16 cellular contexts compared by ENCODE assay signal in genomic region chr11:70311616-70312015, GRCh38. TPM values are rescaled to one million over a fixed set of nuclear protein-coding genes. Genes with fewer than 3 reads are reported as not detected.
A peak's percentile ranks its signal among the peaks of the same experiment; 100 is the strongest.
DNase-seq lines count a peak whose midpoint lies in the region; ATAC-seq, FAIRE-seq and TF ChIP-seq lines count a peak whose summit lies in the region.
"Had no signal": no experiment of that assay in that cellular context is flagged by ENCODE, and none has a peak within 500 bp of the region (broad histone marks: within the 10 kb centered on the region; RNA-seq: fewer than 3 reads in every experiment).

No MANE protein-coding gene starts in this region.

- no peaks in the 10 kb centered on the region for H3K9me3 ChIP-seq in HEK293 (ENCODE audit: control insufficient read depth, insufficient read depth, low read depth, low read length)
- no peaks in the 10 kb centered on the region for H3K9me3 ChIP-seq in H1 (ENCODE audit: insufficient read depth in 2 of 2, low read depth in 1 of 2, low read length in 1 of 2)
- H3K9me3 ChIP-seq: BE2C had no signal

- H3K14ac ChIP-seq in H1 (ENCODE audit: insufficient read length), result no peak overlapping the region

- TF ChIP-seq CTCF in HEK293 (tag by site-specific recombination; IDR thresholded peaks at IDR 0.05), result no peak
- no peak for TF ChIP-seq CTCF in H1 (IDR thresholded peaks at IDR 0.05; ENCODE audit: control extremely low read depth in 1 of 3, insufficient read depth in 1 of 3, low read depth in 1 of 3, low read length in 3 of 3)

- no peak overlapping the region; a peak in 1 of 7 replicates for H3K9ac ChIP-seq in H1 (replicated peaks in 1 of 4; ENCODE audit: extremely low read depth in 1 of 4, low read depth in 3 of 4, low read length in 3 of 4)

- no peak overlapping the region for H2AFZ ChIP-seq in H1 (ENCODE audit: low read length)

- no peak overlapping the region; the same call in 1 of the 2 replicates for H4K8ac ChIP-seq in H1 (ENCODE audit: extremely low read depth, insufficient read depth, low read length)

- peaks cover 0 to 62% of the 10 kb centered on the region in 2 experiments; a peak in 2 of 4 replicates for H3K79me2 ChIP-seq in H1 (ENCODE audit: control insufficient read depth in 1 of 2, insufficient read depth in 2 of 2, low read length in 2 of 2)

- POLR2A ChIA-PET in HEK293 (lab: Yijun Ruan, JAX) (no interaction called here), H1 (lab: Charles Lee; ENCODE audit: partially characterized antibody) (interaction anchor here (0.7 to 3.1 kb wide), 5 partner anchors 10 to 31 kb away, joined by 3 to 16 read pairs (median 4); no protein-coding TSS in a partner anchor)

- no peak overlapping the region for H3K4me3 Mint-ChIP-seq in activated T-cell treated with anti-CD3 and anti-CD28 coated beads, Interleukin-2, amount 50 U/mL, for 24 hours
- H3K4me3 Mint-ChIP-seq in activated T-cell treated with anti-CD3 and anti-CD28 coated beads, Interleukin-2, amount 50 U/mL, for 4 hours, result no peak overlapping the region

- H2BK5ac ChIP-seq in H1 (ENCODE audit: low read depth, low read length), result peak overlapping the region; percentile 93

- peak overlapping the region; percentile 87 for H4K91ac ChIP-seq in H1 (replicated peaks; ENCODE audit: insufficient read length, low read length)

- peak overlapping the region; percentile 44 for H3K27ac Mint-ChIP-seq in activated T-cell treated with anti-CD3 and anti-CD28 coated beads, Interleukin-2, amount 50 U/mL, for 24 hours
- H3K27ac Mint-ChIP-seq in activated naive CD4-positive, alpha-beta T cell treated with anti-CD3 and anti-CD28 coated beads, Interleukin-2, amount 50 U/mL, for 72 hours, result no peak overlapping the region

- H3K23me2 ChIP-seq in H1 (ENCODE audit: low read depth, low read length), result no peaks in the 10 kb centered on the region; the same call in 1 of the 2 replicates

- H3K27ac ChIP-seq in HEK293 (ENCODE audit: extremely low read depth, low read depth, low read length) (no peak overlapping the region), H1 (ENCODE audit: low read depth, low read length) (0 out of 2 replicates have a peak overlapping the region, but pooled peaks have one; percentile 3)

- H3K18ac ChIP-seq in H1 (ENCODE audit: extremely low read depth, low read length), result 0 out of 2 replicates have a peak overlapping the region, but pooled peaks have one; percentile 81

- no peak overlapping the region for H3K4ac ChIP-seq in H1 (replicated peaks; ENCODE audit: insufficient read length, low read depth, low read length)

- no peak for TF ChIP-seq POLR2A in H1 (IDR thresholded peaks at IDR 0.05; ENCODE audit: control extremely low read depth in 1 of 2, low read depth in 2 of 2, low read length in 2 of 2)

- peak overlapping the region; percentile 86 for H2AK5ac ChIP-seq in H1 (ENCODE audit: low read depth, low read length)

- no peaks in the 10 kb centered on the region for H3K27me3 ChIP-seq in H1 (replicated peaks in 1 of 4; ENCODE audit: control insufficient read depth in 3 of 4, extremely low read depth in 1 of 4, insufficient read depth in 3 of 4, low read length in 3 of 4)

- H3K4me1 ChIP-seq in HEK293 (ENCODE audit: control insufficient read depth, insufficient read depth, low read length), result no peaks in the 10 kb centered on the region
- peaks cover 11 to 33% (median 21%) of the 10 kb centered on the region in 4 experiments for H3K4me1 ChIP-seq in H1 (replicated peaks in 1 of 4; ENCODE audit: control insufficient read depth in 3 of 4, insufficient read depth in 4 of 4, low read length in 3 of 4)
- H3K4me1 ChIP-seq: BE2C had no signal

- no peaks in the 10 kb centered on the region for H3K9me3 Mint-ChIP-seq in activated T-cell treated with anti-CD3 and anti-CD28 coated beads, Interleukin-2, amount 50 U/mL, for 24 hours
- H3K9me3 Mint-ChIP-seq in activated T-cell treated with anti-CD3 and anti-CD28 coated beads, Interleukin-2, amount 50 U/mL, for 4 hours, result no peaks in the 10 kb centered on the region
- H3K9me3 Mint-ChIP-seq in activated naive CD4-positive, alpha-beta T cell treated with anti-CD3 and anti-CD28 coated beads, Interleukin-2, amount 50 U/mL, for 72 hours, result no peaks in the 10 kb centered on the region
- H3K9me3 Mint-ChIP-seq: CD4-positive, alpha-beta memory T cell had no signal

- no peak for FAIRE-seq in H1 (lab: Jason Lieb, UNC)
- FAIRE-seq: D721Med, H54, RCC 7860 had no signal

- H2BK12ac ChIP-seq in H1 (ENCODE audit: low read depth, low read length), result peak overlapping the region; percentile 94; the same call in 1 of the 2 replicates

- DNase-seq in activated T-cell treated with anti-CD3 and anti-CD28 coated beads, Interleukin-2, amount 50 U/mL, for 24 hours, result no peak
- DNase-seq in activated T-cell treated with anti-CD3 and anti-CD28 coated beads, Interleukin-2, amount 50 U/mL, for 4 hours, result no peak
- DNase-seq in H1 (ENCODE audit: low read depth in 1 of 2, low spot score in 2 of 2), result no peak
- DNase-seq in HUDEP-2 (lab: John Stamatoyannopoulos, UW; ENCODE audit: unreplicated experiment in 76 of 76), result no peak
- no peak for DNase-seq in iPS-NIHi7 (ENCODE audit: extremely low spot score)
- DNase-seq in activated naive CD4-positive, alpha-beta T cell treated with anti-CD3 and anti-CD28 coated beads, Interleukin-2, amount 50 U/mL, for 72 hours (ENCODE audit: low spot score in 2 of 2), result no peak
- DNase-seq: BE2C; CD4-positive, alpha-beta memory T cell; DMS79 treated with DMSO at 0.1 percent for 48 hours; NCI-H1105; NCI-H2081 had no signal

- ATAC-seq in activated T-cell treated with anti-CD3 and anti-CD28 coated beads, Interleukin-2, amount 50 U/mL, for 4 hours, result no peak
- no peak for ATAC-seq in activated naive CD4-positive, alpha-beta T cell treated with anti-CD3 and anti-CD28 coated beads, Interleukin-2, amount 50 U/mL, for 72 hours
- ATAC-seq: Right ventricle myocardium inferior had no signal

- H3K4me2 ChIP-seq in H1 (ENCODE audit: insufficient read depth in 1 of 2, low read depth in 2 of 2, low read length in 2 of 2), result peak overlapping the region; percentile 49 to 53; a peak in 3 of 4 replicates

- H2BK20ac ChIP-seq in H1 (ENCODE audit: low read length), result peak overlapping the region; percentile 52; the same call in 1 of the 2 replicates

- peaks cover 31% of the 10 kb centered on the region for H3K4me1 Mint-ChIP-seq in activated T-cell treated with anti-CD3 and anti-CD28 coated beads, Interleukin-2, amount 50 U/mL, for 24 hours (ENCODE audit: low read depth)
- peaks cover 8% of the 10 kb centered on the region for H3K4me1 Mint-ChIP-seq in activated T-cell treated with anti-CD3 and anti-CD28 coated beads, Interleukin-2, amount 50 U/mL, for 4 hours (ENCODE audit: low read depth)

- H4K5ac ChIP-seq in H1 (ENCODE audit: insufficient read length, low read depth, low read length), result peak overlapping the region; percentile 51

- TF ChIP-seq RAD21 in H1 (IDR thresholded peaks at IDR 0.05 in 1 of 2, conservative IDR thresholded peaks at IDR 0.05 in 1 of 2; ENCODE audit: low read depth in 2 of 2, low read length in 2 of 2), result no peak

- TF ChIP-seq EP300 in H1 (IDR thresholded peaks at IDR 0.05; ENCODE audit: borderline replicate concordance in 1 of 2, low read depth in 2 of 2, low read length in 2 of 2), result no peak

- no peak overlapping the region; the same call in 1 of the 2 replicates for H2BK15ac ChIP-seq in H1 (ENCODE audit: low read length)

- no peak overlapping the region for H3K23ac ChIP-seq in H1 (ENCODE audit: insufficient read length)

- H2BK120ac ChIP-seq in H1 (replicated peaks; ENCODE audit: low read depth, low read length), result no peak overlapping the region

- peaks cover 63% of the 10 kb centered on the region for H3K36me3 Mint-ChIP-seq in activated T-cell treated with anti-CD3 and anti-CD28 coated beads, Interleukin-2, amount 50 U/mL, for 24 hours (ENCODE audit: low read depth)
- H3K36me3 Mint-ChIP-seq in activated T-cell treated with anti-CD3 and anti-CD28 coated beads, Interleukin-2, amount 50 U/mL, for 4 hours (ENCODE audit: insufficient read depth), result peaks cover 18% of the 10 kb centered on the region
- H3K36me3 Mint-ChIP-seq in activated naive CD4-positive, alpha-beta T cell treated with anti-CD3 and anti-CD28 coated beads, Interleukin-2, amount 50 U/mL, for 72 hours, result peaks cover 0 to 4% of the 10 kb centered on the region in 2 donors

- no peak overlapping the region for H3K56ac ChIP-seq in H1 (replicated peaks; ENCODE audit: insufficient read length, low read depth, low read length)

- H3K4me3 ChIP-seq in HEK293 (ENCODE audit: low read depth, low read length), result no peak overlapping the region
- no peak overlapping the region for H3K4me3 ChIP-seq in H1 (ENCODE audit: extremely low read depth in 1 of 4, insufficient read depth in 2 of 4, low read depth in 3 of 4, low read length in 4 of 4)

- WGBS in H1 (ENCODE audit: extremely low coverage in 1 of 2, insufficient coverage in 1 of 2, insufficient read length in 1 of 2, insufficient replicate concordance in 2 of 2, low coverage in 1 of 2, low lambda C conversion rate in 2 of 2, missing lambda C conversion rate in 1 of 2), 2 experiments, result 88% methylated on average over 4 of the region's 4 CpGs; no CpG with 5 or more reads in 1 of the 2 experiments

- peaks cover 15% of the 10 kb centered on the region for H3K79me1 ChIP-seq in H1 (ENCODE audit: low read depth, low read length)

- H3K27me3 Mint-ChIP-seq in activated T-cell treated with anti-CD3 and anti-CD28 coated beads, Interleukin-2, amount 50 U/mL, for 24 hours, result no peaks in the 10 kb centered on the region
- no peaks in the 10 kb centered on the region for H3K27me3 Mint-ChIP-seq in activated T-cell treated with anti-CD3 and anti-CD28 coated beads, Interleukin-2, amount 50 U/mL, for 4 hours (ENCODE audit: low read depth)
- H3K27me3 Mint-ChIP-seq: CD4-positive, alpha-beta memory T cell had no signal

- CTCF ChIA-PET in HEK293 (lab: Yijun Ruan, JAX), result no interaction called here
- CTCF ChIA-PET in H1 (lab: Charles Lee; ENCODE audit: partially characterized antibody), result interaction anchor here (0.6 kb wide), 3 partner anchors 11 to 277 kb away, joined by 3 read pairs; no protein-coding TSS in a partner anchor

- H4K20me1 ChIP-seq in H1 (replicated peaks in 1 of 2; ENCODE audit: control insufficient read depth in 1 of 2, insufficient read depth in 2 of 2, low read length in 2 of 2), result peaks cover 2% of the 10 kb centered on the region in 2 experiments

- H3K36me3 ChIP-seq in HEK293 (ENCODE audit: control insufficient read depth in 2 of 2, insufficient read depth in 1 of 2, low read length in 2 of 2), result peaks cover 0 to 24% of the 10 kb centered on the region in 2 experiments; a peak in 1 of 3 replicates
- H3K36me3 ChIP-seq in H1 (ENCODE audit: control insufficient read depth in 2 of 4, insufficient read depth in 4 of 4, low read length in 3 of 4), result no peaks in the 10 kb centered on the region; a peak in 1 of 8 replicates

RNA-seq across cellular contexts. Expression of gene PPFIA1, which starts 41.1 kb away (rescaled TPM):
- 10 to 100 TPM; 38.2 to 48.0 (median 46.7) TPM for total RNA-seq in activated T-cell treated with anti-CD3 and anti-CD28 coated beads, Interleukin-2, amount 50 U/mL, for 4 hours
- 73.2 and 73.5 TPM in 2 replicates for total RNA-seq in H1 (2021; fragmentation: NEBNext Ultra II Directional; extraction: Animal tissue kit (Norgen Biotek cat#: 25700))
- polyA plus RNA-seq in H1 (2011; rRNA removed), result 44.3 and 54.4 TPM in 2 replicates
- 54.6 TPM for polyA plus RNA-seq in H1 (2011; cell fraction: cytosol; rRNA removed)
- polyA plus RNA-seq in H1 (2011; cell fraction: nucleus; rRNA removed), result 160 TPM
- polyA plus RNA-seq in H1 (2012, experiment 1 of 2), result 33.0 to 41.8 TPM (median 40.1 TPM) in 4 replicates
- 4.9 TPM for polyA plus RNA-seq in H1 (2012, experiment 2 of 2)
- polyA plus RNA-seq in H1 (2013, experiment 1 of 2), result 42.3 TPM
- 41.3 TPM for polyA plus RNA-seq in H1 (2013, experiment 2 of 2)
- polyA minus RNA-seq in H1 (2011; rRNA and poly(A)+ RNA removed), result 144 and 189 TPM in 2 replicates
- polyA minus RNA-seq in H1 (2011; cell fraction: cytosol; rRNA and poly(A)+ RNA removed), result 61.4 TPM
- 139 TPM for polyA minus RNA-seq in H1 (2011; cell fraction: nucleus; rRNA and poly(A)+ RNA removed)
- total RNA-seq in activated naive CD4-positive, alpha-beta T cell treated with anti-CD3 and anti-CD28 coated beads, Interleukin-2, amount 50 U/mL, for 72 hours, result 10 to 100 TPM; 31.4 to 37.9 TPM
